9 cellular contexts compared by ENCODE assay signal in the genomic region with DNA sequence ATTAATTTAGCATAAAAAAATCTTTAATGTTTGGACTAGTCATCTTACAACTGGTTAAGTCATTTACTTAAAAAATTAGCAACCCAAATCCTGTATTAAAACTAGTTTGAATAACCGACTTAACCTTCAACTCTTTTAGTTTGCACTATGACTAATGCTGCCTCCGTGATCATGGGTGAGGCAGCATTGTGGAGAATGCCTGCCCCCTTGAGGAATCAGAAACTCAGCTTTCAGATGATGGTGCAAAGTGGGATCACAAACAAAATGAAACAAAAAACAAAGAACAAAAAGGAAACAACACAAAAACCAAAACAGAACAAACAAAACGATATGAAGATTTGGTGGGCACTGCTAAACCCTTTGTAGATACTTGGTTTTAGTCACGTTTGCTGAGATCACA.
DNase-seq lines count a peak whose midpoint lies in the region; ATAC-seq, FAIRE-seq and TF ChIP-seq lines count a peak whose summit lies in the region.
"Had no signal": no experiment of that assay in that cellular context is flagged by ENCODE, and none has a peak within 500 bp of the region (broad histone marks: within the 10 kb centered on the region; RNA-seq: fewer than 3 reads in every experiment).

No MANE protein-coding gene starts in this region.

- H3K27ac ChIP-seq in cingulate gyrus (ENCODE audit: low read depth, low read length), result peak overlapping the region; percentile 61

- peak; percentile 51 for TF ChIP-seq CTCF in LNCaP clone FGC (IDR thresholded peaks at IDR 0.05; ENCODE audit: control insufficient read depth, extremely low read depth, insufficient read depth)

- TF ChIP-seq POLR2A in GM12891 (IDR thresholded peaks at IDR 0.05; ENCODE audit: low read depth, low read length), result no peak

- FAIRE-seq in GM12891 (lab: Jason Lieb, UNC), result no peak

- ATAC-seq in HG03432 (IDR thresholded peaks at IDR 0.05; ENCODE audit: unreplicated experiment), result no peak

- peak; percentile 73 for DNase-seq in Daoy (ENCODE audit: low read depth)
- no peak for DNase-seq in LNCaP clone FGC (ENCODE audit: low read depth)
- DNase-seq in medulla oblongata (ENCODE audit: extremely low spot score), result peak; percentile 64
- no peak for DNase-seq in activated gamma-delta T cell treated with Interleukin-2 at 50 U/mL for 16 hours
- no peak for DNase-seq in GDM1 (lab: John Stamatoyannopoulos, UW)
- DNase-seq in GM12891 (ENCODE audit: insufficient read length, low spot score), result no peak
- DNase-seq: NCI-H2029 had no signal

- H3K4me3 ChIP-seq in LNCaP clone FGC (ENCODE audit: low read depth, low read length), result no peak overlapping the region

TF ChIP-seq in GM12891, 5 proteins besides CTCF, POLR2A, EP300 and RAD21:
- no peak for TF ChIP-seq POLR2AphosphoS5 (IDR thresholded peaks at IDR 0.05; ENCODE audit: low read depth, low read length)
- TF ChIP-seq POU2F2 (IDR thresholded peaks at IDR 0.05; ENCODE audit: low read depth, low read length), result no peak
- TF ChIP-seq TAF1 (IDR thresholded peaks at IDR 0.05; ENCODE audit: low read depth, low read length), result no peak
- no peak for TF ChIP-seq PAX5 (IDR thresholded peaks at IDR 0.05; ENCODE audit: insufficient read depth, low read length, severe bottlenecking)
- no peak for TF ChIP-seq SPI1 (IDR thresholded peaks at IDR 0.05; ENCODE audit: low read depth, low read length)

Comparison
In these comparisons a context has a peak if more than half of its experiments do, and no peak if none do; other contexts are left out.
1. DNase-seq: peak in Daoy (single experiment) and medulla oblongata (single experiment); none in LNCaP clone FGC (single experiment), activated gamma-delta T cell treated with Interleukin-2 at 50 U/mL for 16 hours (single experiment), GDM1 (single experiment) and GM12891 (single experiment).